Comparison of ENCODE assay signal across 15 cellular contexts in genomic region chr22:17201285-17201945, GRCh38. TPM values are rescaled to one million over a fixed set of nuclear protein-coding genes. Genes with fewer than 3 reads are reported as not detected.
DNase-seq lines count a peak whose midpoint lies in the region; ATAC-seq, FAIRE-seq and TF ChIP-seq lines count a peak whose summit lies in the region.
"Had no signal": no experiment of that assay in that cellular context is flagged by ENCODE, and none has a peak within 500 bp of the region (broad histone marks: within the 10 kb centered on the region; RNA-seq: fewer than 3 reads in every experiment).

No MANE protein-coding gene starts in this region.

- H3K36me3 Mint-ChIP-seq in type B pancreatic cell, result no peaks in the 10 kb centered on the region

- H3K27ac ChIP-seq in heart left ventricle, result no peak overlapping the region
- no peak overlapping the region for H3K27ac ChIP-seq in right atrium auricular region
- no peak overlapping the region for H3K27ac ChIP-seq in hepatocyte
- no peak overlapping the region for H3K27ac ChIP-seq in esophagus squamous epithelium
- H3K27ac ChIP-seq: C4-2B, SK-N-MC had no signal

- no peaks in the 10 kb centered on the region for H3K9me3 Mint-ChIP-seq in type B pancreatic cell
- H3K9me3 Mint-ChIP-seq: memory B cell had no signal

- peak in 10 of 12 donors; percentile 10 to 48 (median 29) for TF ChIP-seq CTCF in heart left ventricle (IDR thresholded peaks at IDR 0.05)
- TF ChIP-seq CTCF in right atrium auricular region (IDR thresholded peaks at IDR 0.05), result peak in 1 of 2 donors; percentile 48
- peak; percentile 39 for TF ChIP-seq CTCF in hepatocyte (IDR thresholded peaks at IDR 0.05; ENCODE audit: poor library complexity)
- peak; percentile 55 for TF ChIP-seq CTCF in type B pancreatic cell (conservative IDR thresholded peaks at IDR 0.05)
- TF ChIP-seq CTCF in esophagus squamous epithelium (IDR thresholded peaks at IDR 0.05), result peak in 1 of 6 experiments; percentile 15

- WGBS in heart left ventricle, 4 donors, result 24 to 35% (median 32%) methylated on average over 8 of the region's 8 CpGs
- 27% methylated on average over 8 of the region's 8 CpGs for whole genome bisulfite sequencing in hepatocyte (ENCODE audit: low lambda C conversion rate, missing lambda C conversion rate)
- 46 to 50% methylated on average over 8 of the region's 8 CpGs for WGBS in esophagus squamous epithelium, 2 donors

- DNase-seq in heart left ventricle (no peak), right atrium auricular region (ENCODE audit: low spot score) (no peak), hepatocyte (ENCODE audit: low spot score) (peak; percentile 35), type B pancreatic cell (ENCODE audit: extremely low spot score, unreplicated experiment) (no peak), DMS153 (lab: John Stamatoyannopoulos, UW) (no peak), esophagus squamous epithelium (lab: John Stamatoyannopoulos, UW) (no peak)
- DNase-seq: activated T-cell treated with anti-CD3 and anti-CD28 coated beads for 4 hours; effector CD8-positive, alpha-beta T cell; NCI-H187 treated with DMSO at 0.1 percent for 48 hours; stimulated activated CD4-positive, alpha-beta T cell treated with anti-CD3 and anti-CD28 coated beads, Interleukin-15, amount 100 ng/mL, for 24 hours had no signal

- H3K36me3 ChIP-seq in heart left ventricle (peaks cover 0 to 49% (median 0%) of the 10 kb centered on the region in 9 donors), right atrium auricular region (no peaks in the 10 kb centered on the region), hepatocyte (replicated peaks; ENCODE audit: insufficient read depth, low read depth) (no peaks in the 10 kb centered on the region), esophagus squamous epithelium (no peaks in the 10 kb centered on the region)

- intact Hi-C loops in heart left ventricle (cut with DNase I) (loop anchor here in 5 of 10 donors (5.0 to 10.0 kb wide), 7 partner anchors 124 to 303 kb away; partner anchors contain the start of gene CECR2 (in 2 of the 5)), esophagus squamous epithelium (cut with DNase I) (no loop called here)

- H3K4me1 ChIP-seq in heart left ventricle (peaks cover 0 to 19% (median 7%) of the 10 kb centered on the region in 12 donors), right atrium auricular region (peaks cover 0 to 19% of the 10 kb centered on the region in 2 donors), hepatocyte (ENCODE audit: insufficient read depth) (peaks cover 11% of the 10 kb centered on the region), esophagus squamous epithelium (peaks cover 0 to 18% (median 0%) of the 10 kb centered on the region in 3 donors)

- H3K9me3 ChIP-seq in heart left ventricle, result no peaks in the 10 kb centered on the region
- H3K9me3 ChIP-seq in right atrium auricular region, result no peaks in the 10 kb centered on the region
- no peaks in the 10 kb centered on the region for H3K9me3 ChIP-seq in hepatocyte (ENCODE audit: low read depth)
- H3K9me3 ChIP-seq in esophagus squamous epithelium, result no peaks in the 10 kb centered on the region

- H4K20me1 ChIP-seq in hepatocyte (ENCODE audit: insufficient read depth, poor library complexity, severe bottlenecking), result no peaks in the 10 kb centered on the region

- peak overlapping the region; percentile 25 for H3K4me2 ChIP-seq in hepatocyte

- peak overlapping the region; percentile 58 for H3K4me3 Mint-ChIP-seq in type B pancreatic cell
- H3K4me3 Mint-ChIP-seq: memory B cell had no signal

- peak; percentile 66 for FAIRE-seq in TTC549 (lab: Jason Lieb, UNC)

- H3K9me2 ChIP-seq in hepatocyte (replicated peaks; ENCODE audit: insufficient read depth), result no peaks in the 10 kb centered on the region

- TF ChIP-seq POLR2A in heart left ventricle (IDR thresholded peaks at IDR 0.05) (no peak), esophagus squamous epithelium (IDR thresholded peaks at IDR 0.05) (no peak)

- H3K27me3 ChIP-seq in heart left ventricle, result no peaks in the 10 kb centered on the region
- H3K27me3 ChIP-seq in right atrium auricular region, result no peaks in the 10 kb centered on the region
- H3K27me3 ChIP-seq in hepatocyte, result no peaks in the 10 kb centered on the region
- peaks cover 0 to 17% (median 0%) of the 10 kb centered on the region in 4 donors for H3K27me3 ChIP-seq in esophagus squamous epithelium

- no peak for ATAC-seq in heart left ventricle
- ATAC-seq in GM18870 (IDR thresholded peaks at IDR 0.05; ENCODE audit: unreplicated experiment), result no peak

- H2AFZ ChIP-seq in hepatocyte, result no peak overlapping the region

- no peaks in the 10 kb centered on the region for H3K27me3 Mint-ChIP-seq in type B pancreatic cell
- H3K27me3 Mint-ChIP-seq: memory B cell had no signal

- H3K27ac Mint-ChIP-seq in type B pancreatic cell, result peak overlapping the region; percentile 11
- H3K27ac Mint-ChIP-seq: memory B cell had no signal

- H3K79me2 ChIP-seq in hepatocyte, result no peaks in the 10 kb centered on the region

- H3K4me3 ChIP-seq in heart left ventricle, result no peak overlapping the region
- no peak overlapping the region for H3K4me3 ChIP-seq in right atrium auricular region
- no peak overlapping the region for H3K4me3 ChIP-seq in hepatocyte
- no peak overlapping the region for H3K4me3 ChIP-seq in esophagus squamous epithelium
- H3K4me3 ChIP-seq: SK-N-MC had no signal

- H3K4me1 Mint-ChIP-seq in type B pancreatic cell (ENCODE audit: unreplicated experiment), result peaks cover 34% of the 10 kb centered on the region

RNA-seq across cellular contexts. Expression of gene ADA2, which starts 17.8 kb away (rescaled TPM):
- total RNA-seq in heart left ventricle (100 to 1,000 TPM in 2 of 9 donors, 10 to 100 TPM in 6, 1 to 10 TPM in 1; 6.7 to 108 (median 54.2) TPM), right atrium auricular region (10 to 100 TPM in 1 of 2 donors, 1 to 10 TPM in 1; 8.6 to 19.9 TPM), hepatocyte (12.1 and 17.5 TPM in 2 replicates), type B pancreatic cell (ENCODE audit: low replicate concordance) (22.2 and 25.8 TPM in 2 replicates), esophagus squamous epithelium (10 to 100 TPM in 1 of 4 donors, 1 to 10 TPM in 3; 1.3 to 11.1 (median 5.3) TPM)
- polyA plus RNA-seq in heart left ventricle (10 to 100 TPM; 16.1 TPM), hepatocyte (13.8 and 14.1 TPM in 2 replicates)

RNA-seq across cellular contexts. Expression of gene HDHD5, which starts 42.3 kb away (rescaled TPM):
- 10 to 100 TPM; 35.7 to 60.3 (median 49.0) TPM for total RNA-seq in heart left ventricle
- polyA plus RNA-seq in heart left ventricle, result 10 to 100 TPM; 31.8 to 72.1 TPM
- total RNA-seq in right atrium auricular region, result 10 to 100 TPM; 33.1 to 39.7 TPM
- 25.9 and 32.9 TPM in 2 replicates for total RNA-seq in hepatocyte
- 46.4 and 53.2 TPM in 2 replicates for polyA plus RNA-seq in hepatocyte
- 25.3 and 40.1 TPM in 2 replicates for total RNA-seq in type B pancreatic cell (ENCODE audit: low replicate concordance)
- 10 to 100 TPM; 23.2 to 40.4 (median 36.2) TPM for total RNA-seq in esophagus squamous epithelium
